Comparison of ENCODE assay signal across 1 cellular context in the genomic region with DNA sequence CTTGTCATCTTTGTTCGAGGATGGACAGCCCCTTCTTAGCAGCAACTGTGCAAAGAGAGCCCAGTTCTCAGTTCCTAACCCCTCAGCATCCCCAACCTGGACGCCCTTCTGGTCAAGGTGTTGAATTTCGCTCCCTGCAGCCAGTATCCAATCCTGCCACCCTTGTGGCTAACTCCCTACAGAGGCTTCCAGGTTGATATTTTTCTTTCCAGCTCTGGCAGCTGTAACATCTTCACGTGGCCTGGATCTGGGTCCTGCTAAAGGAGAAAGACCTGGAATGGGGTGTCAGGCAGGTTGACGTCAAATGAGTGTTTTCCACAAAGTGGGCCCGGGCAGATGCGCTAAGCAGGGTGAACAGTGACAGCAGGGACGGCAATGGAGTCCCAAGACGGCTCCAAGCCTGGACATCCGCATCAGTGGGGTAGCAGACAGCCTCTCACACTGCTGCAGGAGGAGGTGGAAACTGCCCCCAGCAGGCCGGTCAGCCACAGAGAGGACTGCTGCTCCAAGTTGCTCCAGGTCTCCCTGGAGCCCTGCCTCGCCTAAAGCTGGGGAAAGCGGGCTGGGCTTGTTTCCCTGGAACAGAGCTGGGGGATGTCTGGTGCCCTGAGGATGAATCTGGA.
TF ChIP-seq lines count a peak whose summit lies in the region.

No MANE protein-coding gene starts in this region.

TF ChIP-seq in A549, 52 proteins besides CTCF, POLR2A, EP300 and RAD21 (continued from another document):
- TF ChIP-seq CHD4 (IDR thresholded peaks at IDR 0.05; ENCODE audit: borderline replicate concordance) (no peak), PHF8 (IDR thresholded peaks at IDR 0.05; ENCODE audit: borderline replicate concordance, low read depth) (no peak), MYC (IDR thresholded peaks at IDR 0.05; ENCODE audit: borderline replicate concordance, low read length) (no peak), CBX8 (IDR thresholded peaks at IDR 0.05) (no peak), MAZ (IDR thresholded peaks at IDR 0.05; ENCODE audit: borderline replicate concordance, low read depth, low read length) (no peak), EHF (CRISPR knock-in tag; IDR thresholded peaks at IDR 0.05) (no peak)
- TF ChIP-seq, protein P1, sequence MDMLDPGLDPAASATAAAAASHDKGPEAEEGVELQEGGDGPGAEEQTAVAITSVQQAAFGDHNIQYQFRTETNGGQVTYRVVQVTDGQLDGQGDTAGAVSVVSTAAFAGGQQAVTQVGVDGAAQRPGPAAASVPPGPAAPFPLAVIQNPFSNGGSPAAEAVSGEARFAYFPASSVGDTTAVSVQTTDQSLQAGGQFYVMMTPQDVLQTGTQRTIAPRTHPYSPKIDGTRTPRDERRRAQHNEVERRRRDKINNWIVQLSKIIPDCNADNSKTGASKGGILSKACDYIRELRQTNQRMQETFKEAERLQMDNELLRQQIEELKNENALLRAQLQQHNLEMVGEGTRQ (IDR thresholded peaks at IDR 0.05), result no peak
- TF ChIP-seq, protein P2, sequence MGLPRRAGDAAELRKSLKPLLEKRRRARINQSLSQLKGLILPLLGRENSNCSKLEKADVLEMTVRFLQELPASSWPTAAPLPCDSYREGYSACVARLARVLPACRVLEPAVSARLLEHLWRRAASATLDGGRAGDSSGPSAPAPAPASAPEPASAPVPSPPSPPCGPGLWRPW (IDR thresholded peaks at IDR 0.05), result no peak
